ENCODE assay signal across 11 cellular contexts in the genomic region with DNA sequence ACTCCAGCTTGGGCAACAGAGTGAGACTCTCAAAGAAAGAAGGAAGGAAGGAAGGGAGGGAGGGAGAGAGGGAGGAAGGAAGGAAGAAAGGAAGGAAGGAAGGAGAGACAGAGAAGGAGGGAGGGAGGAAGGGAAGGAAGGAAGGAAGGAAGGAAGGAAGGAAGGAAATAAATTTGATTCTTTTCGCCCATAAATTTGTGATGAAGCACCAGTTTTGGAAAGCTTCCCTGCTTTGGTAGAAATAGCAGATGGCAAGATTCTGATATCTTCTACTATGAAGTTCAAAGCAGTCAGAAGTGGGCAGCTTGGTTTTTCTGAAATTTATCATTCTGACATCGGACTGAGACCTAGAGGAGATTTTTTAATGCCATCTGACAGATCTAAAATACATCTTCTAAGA. TPM values are rescaled to one million over a fixed set of nuclear protein-coding genes. Genes with fewer than 3 reads are reported as not detected.
"Had no signal": no experiment of that assay in that cellular context is flagged by ENCODE, and none has a peak within 500 bp of the region (broad histone marks: within the 10 kb centered on the region; RNA-seq: fewer than 3 reads in every experiment).

No MANE protein-coding gene starts in this region.

- H3K4me3 ChIP-seq: K562 had no signal

- FAIRE-seq: HepG2, HTR-8/SVneo, K562 had no signal

- H3K27ac Mint-ChIP-seq: IgD-negative memory B cell had no signal

- H3K9ac ChIP-seq: KMS-11 had no signal

- DNase-seq: IMR-90, KBM-7, KG1 had no signal

- H3K4me2 ChIP-seq: KMS-11 had no signal

- H3K4me3 Mint-ChIP-seq: IgD-negative memory B cell had no signal

- H3K36me3 Mint-ChIP-seq: IgD-negative memory B cell had no signal

- H3K27ac ChIP-seq: HL-60, KMS-11 had no signal

- ATAC-seq: HepG2, K562 had no signal

RNA-seq across cellular contexts. Expression of a gene that starts 11.7 kb away (rescaled TPM):
- total RNA-seq: HT-29, HT1080 had no signal
